24 cellular contexts compared by ENCODE assay signal in genomic region chr6:128659878-128660622, GRCh38.
DNase-seq lines count a peak whose midpoint lies in the region; ATAC-seq, FAIRE-seq and TF ChIP-seq lines count a peak whose summit lies in the region.
"Had no signal": no experiment of that assay in that cellular context is flagged by ENCODE, and none has a peak within 500 bp of the region (broad histone marks: within the 10 kb centered on the region; RNA-seq: fewer than 3 reads in every experiment).

No MANE protein-coding gene starts in this region.

- no TSS peak for BruUV-seq in HepG2 (replicated peaks; lab: Mats Ljungman, UMichigan)

- H3K9ac ChIP-seq in HepG2 (ENCODE audit: insufficient read depth, low read depth, low read length) = no peak overlapping the region
- H3K9ac ChIP-seq in smooth muscle cell (ENCODE audit: low read depth) = no peak overlapping the region

- no peaks in the 10 kb centered on the region for H3F3A ChIP-seq in smooth muscle cell (ENCODE audit: low read depth)

- intact Hi-C loops in HepG2 (cut with micrococcal nuclease; ENCODE audit: unreplicated experiment) = no loop called here
- intact Hi-C loops in right lobe of liver (cut with DNase I) = no loop called here
- intact Hi-C loops in aorta (cut with DNase I) = no loop called here

- no peaks in the 10 kb centered on the region for H3K27me3 ChIP-seq in HepG2 (ENCODE audit: control insufficient read depth in 1 of 2, insufficient read depth in 2 of 2, low read length in 2 of 2)
- H3K27me3 ChIP-seq in right lobe of liver = no peaks in the 10 kb centered on the region
- H3K27me3 ChIP-seq in RWPE2 (ENCODE audit: insufficient read depth, poor library complexity, severe bottlenecking) = no peaks in the 10 kb centered on the region
- H3K27me3 ChIP-seq in smooth muscle cell (ENCODE audit: low read depth) = no peaks in the 10 kb centered on the region
- H3K27me3 ChIP-seq in aorta (ENCODE audit: control insufficient read depth in 1 of 2, insufficient read depth in 2 of 2, low read length in 1 of 2) = no peaks in the 10 kb centered on the region
- H3K27me3 ChIP-seq: heart left ventricle had no signal

- H3K4me3 ChIP-seq in HepG2 (replicated peaks in 1 of 3; ENCODE audit: insufficient read depth in 1 of 3, low read depth in 2 of 3, low read length in 3 of 3) (no peak overlapping the region), right lobe of liver (no peak overlapping the region), RWPE2 (ENCODE audit: severe bottlenecking) (no peak overlapping the region), fibroblast of the aortic adventitia (ENCODE audit: low read depth, low read length) (no peak overlapping the region), smooth muscle cell (no peak overlapping the region), aorta (ENCODE audit: low read length in 2 of 2) (no peak overlapping the region)
- H3K4me3 ChIP-seq: HAP-1, K562 had no signal

- H3K36me3 ChIP-seq in HepG2 (replicated peaks in 1 of 2; ENCODE audit: control insufficient read depth in 1 of 2, insufficient read depth in 2 of 2, low read length in 2 of 2) = no peaks in the 10 kb centered on the region
- H3K36me3 ChIP-seq in right lobe of liver = no peaks in the 10 kb centered on the region
- no peaks in the 10 kb centered on the region; the same call in 1 of the 2 replicates for H3K36me3 ChIP-seq in RWPE2 (ENCODE audit: low read depth)
- H3K36me3 ChIP-seq in smooth muscle cell (ENCODE audit: low read depth) = no peaks in the 10 kb centered on the region
- H3K36me3 ChIP-seq in aorta (ENCODE audit: control insufficient read depth in 1 of 2, insufficient read depth in 2 of 2, low read length in 1 of 2) = no peaks in the 10 kb centered on the region
- H3K36me3 ChIP-seq: HAP-1, heart left ventricle had no signal

- TF ChIP-seq EP300 in HepG2 (IDR thresholded peaks at IDR 0.05; ENCODE audit: low read depth in 2 of 2, low read length in 2 of 2) (no peak), HepG2 (CRISPR knock-in tag; IDR thresholded peaks at IDR 0.05; ENCODE audit: borderline replicate concordance) (no peak)

- H3K27ac ChIP-seq in HepG2 (ENCODE audit: extremely low read length, insufficient read depth, low read length) (no peak overlapping the region), right lobe of liver (no peak overlapping the region), RWPE2 (ENCODE audit: poor library complexity, severe bottlenecking) (peak overlapping the region; percentile 98), smooth muscle cell (ENCODE audit: low read depth) (no peak overlapping the region), aorta (ENCODE audit: low read depth in 1 of 2, low read length in 2 of 2) (no peak overlapping the region)

- 0 out of 2 replicates have a peak, but pooled peaks cover 6% of the 10 kb centered on the region for H3K4me1 ChIP-seq in HepG2 (ENCODE audit: insufficient read depth, low read length)
- H3K4me1 ChIP-seq in right lobe of liver = no peaks in the 10 kb centered on the region
- H3K4me1 ChIP-seq in RWPE2 (ENCODE audit: insufficient read depth, poor library complexity, severe bottlenecking) = peaks cover 42% of the 10 kb centered on the region
- peaks cover 8% of the 10 kb centered on the region for H3K4me1 ChIP-seq in smooth muscle cell (ENCODE audit: low read depth)
- no peaks in the 10 kb centered on the region for H3K4me1 ChIP-seq in aorta (ENCODE audit: control insufficient read depth in 1 of 2, insufficient read depth in 2 of 2, low read length in 2 of 2)

- WGBS in HepG2 (ENCODE audit: low lambda C conversion rate) = 23% methylated on average over 5 of the region's 5 CpGs
- WGBS in right lobe of liver (ENCODE audit: insufficient coverage, low coverage, low lambda C conversion rate, missing lambda C conversion rate) = 50% methylated on average over 5 of the region's 5 CpGs
- 82% methylated on average over 5 of the region's 5 CpGs for WGBS in smooth muscle cell (ENCODE audit: low lambda C conversion rate)
- 61 to 67% methylated on average over 5 of the region's 5 CpGs for WGBS in aorta, 2 donors

- no peak for TF ChIP-seq RAD21 in HepG2 (CRISPR knock-in tag; IDR thresholded peaks at IDR 0.05)

- TF ChIP-seq POLR2A in HepG2 (IDR thresholded peaks at IDR 0.05; ENCODE audit: insufficient read depth in 1 of 2, low read depth in 2 of 2, low read length in 2 of 2) (no peak), right lobe of liver (IDR thresholded peaks at IDR 0.05) (no peak)

- H3K9me3 ChIP-seq in HepG2 (ENCODE audit: low read length) (no peaks in the 10 kb centered on the region), right lobe of liver (no peaks in the 10 kb centered on the region), RWPE2 (ENCODE audit: severe bottlenecking) (no peaks in the 10 kb centered on the region), smooth muscle cell (replicated peaks; ENCODE audit: low read depth) (no peaks in the 10 kb centered on the region), aorta (ENCODE audit: control insufficient read depth, low read length) (no peaks in the 10 kb centered on the region)
- H3K9me3 ChIP-seq: HAP-1, heart left ventricle had no signal

- H3K4me2 ChIP-seq in HepG2 (ENCODE audit: low read depth, low read length) (no peak overlapping the region), smooth muscle cell (no peak overlapping the region)

- in situ Hi-C loops in HepG2 (cut with HindIII; ENCODE audit: extremely low pct_ligation_motif_present, low pct_unique_long_range_greater_than_20kb) = no loop called here

- ATAC-seq in HepG2 (peak; percentile 84), right lobe of liver (no peak), RWPE2 (ENCODE audit: low read depth) (peak; percentile 52), aorta (ENCODE audit: low FRiP score) (no peak)
- ATAC-seq: K562; stimulated activated naive B cell treated with anti-CD40 and anti-IgM and Interleukin-4, amounts not matched to agents 10 μg/mL and 1 μg/mL and 100 μg/mL, for 72 hours; T-cell had no signal

- no peak for TF ChIP-seq CTCF in HepG2 (CRISPR knock-in tag; IDR thresholded peaks at IDR 0.05)
- TF ChIP-seq CTCF in right lobe of liver (IDR thresholded peaks at IDR 0.05) = no peak
- TF ChIP-seq CTCF in RWPE2 (IDR thresholded peaks at IDR 0.05; ENCODE audit: poor library complexity, severe bottlenecking) = no peak
- no peak for TF ChIP-seq CTCF in fibroblast of the aortic adventitia (IDR thresholded peaks at IDR 0.05; ENCODE audit: insufficient read depth, low read length)
- no peak for TF ChIP-seq CTCF in smooth muscle cell (IDR thresholded peaks at IDR 0.05; ENCODE audit: borderline replicate concordance, insufficient read depth, poor library complexity, severe bottlenecking)
- no peak for TF ChIP-seq CTCF in D721Med (IDR thresholded peaks at IDR 0.05; ENCODE audit: insufficient read depth, missing control alignments)

- CTCF ChIA-PET in HepG2 (lab: Yijun Ruan, JAX; ENCODE audit: low intra/inter-chr PET ratio, low total read pairs) = no interaction called here

- no peak for FAIRE-seq in HepG2 (lab: Jason Lieb, UNC)
- no peak for FAIRE-seq in D721Med (lab: Jason Lieb, UNC)
- FAIRE-seq: endometrium, K562 had no signal

- no peak for DNase-seq in HepG2 (ENCODE audit: low spot score)
- no peak for DNase-seq in right lobe of liver
- no peak for DNase-seq in RWPE2 (ENCODE audit: low spot score)
- peak; percentile 79 for DNase-seq in fibroblast of the aortic adventitia (ENCODE audit: low read depth)
- DNase-seq in smooth muscle cell (lab: John Stamatoyannopoulos, UW; ENCODE audit: unreplicated experiment) = no peak
- DNase-seq in D721Med (ENCODE audit: insufficient read length, low spot score) = no peak
- DNase-seq in aorta = no peak
- no peak for DNase-seq in hippocampal formation (lab: John Stamatoyannopoulos, UW)
- DNase-seq: activated CD4-positive, CD25-positive, alpha-beta regulatory T cell treated with anti-CD3 and anti-CD28 coated beads, Interleukin-2, amount 50 U/mL, for 72 hours; activated naive CD8-positive, alpha-beta T cell treated with anti-CD3 and anti-CD28 coated beads, Interleukin-2, amount 10 ng/mL, durations not matched to agents 7 days and 5 days; CD4-positive, alpha-beta T cell; DMS153; GDM1; heart left ventricle; MM.1S; NCI-H1417 treated with DMSO at 0.1 percent for 48 hours; NCI-H2171 treated with DMSO at 0.1 percent for 48 hours; NCI-H69; SIG-M5; stimulated activated naive B cell treated with anti-CD40 and anti-IgM and Interleukin-4, amounts not matched to agents 10 μg/mL and 1 μg/mL and 100 μg/mL, for 72 hours; T-cell had no signal

- H2AFZ ChIP-seq in HepG2 (ENCODE audit: low read length) = no peak overlapping the region
- H2AFZ ChIP-seq in smooth muscle cell (ENCODE audit: low read depth) = peak overlapping the region; percentile 9

- POLR2A ChIA-PET in HepG2 (lab: Yijun Ruan, JAX) = no interaction called here

- H3K79me2 ChIP-seq in HepG2 (ENCODE audit: insufficient read depth, low read length) (no peaks in the 10 kb centered on the region), smooth muscle cell (ENCODE audit: low read depth) (no peaks in the 10 kb centered on the region)

- H4K20me1 ChIP-seq in HepG2 (ENCODE audit: insufficient read depth, low read length) (no peaks in the 10 kb centered on the region), smooth muscle cell (ENCODE audit: low read depth) (no peaks in the 10 kb centered on the region)

TF ChIP-seq in HepG2, 621 proteins besides CTCF, POLR2A, EP300 and RAD21 (continues in another document):
- TF ChIP-seq ZKSCAN5 (CRISPR knock-in tag; IDR thresholded peaks at IDR 0.05) (no peak), MTA3 (CRISPR knock-in tag; IDR thresholded peaks at IDR 0.05) (no peak), PTBP1 (IDR thresholded peaks at IDR 0.05; ENCODE audit: low read depth, low read length, poor library complexity, severe bottlenecking) (no peak), ONECUT2 (CRISPR knock-in tag; IDR thresholded peaks at IDR 0.05) (peak; percentile 70), ZBTB20 (CRISPR knock-in tag; IDR thresholded peaks at IDR 0.05; ENCODE audit: borderline replicate concordance, low read depth) (peak; percentile 39; the same call in 1 of the 2 replicates), RFX5 (IDR thresholded peaks at IDR 0.05; ENCODE audit: low read depth, low read length) (no peak), ZNF276 (CRISPR knock-in tag; IDR thresholded peaks at IDR 0.05; ENCODE audit: low read depth) (no peak), FOXM1 (CRISPR knock-in tag; IDR thresholded peaks at IDR 0.05) (no peak), FOXA3 (CRISPR knock-in tag; IDR thresholded peaks at IDR 0.05) (0 out of 2 replicates have a peak, but pooled peaks have one; percentile 36)

Comparison
In these comparisons a context has a peak if more than half of its experiments do, and no peak if none do; other contexts are left out.
1. ATAC-seq: peak in HepG2 (single experiment) and RWPE2 (single experiment); none in right lobe of liver (0 of 4) and aorta (single experiment).